Comparison of ENCODE assay signal across 1 cellular context in the genomic region with DNA sequence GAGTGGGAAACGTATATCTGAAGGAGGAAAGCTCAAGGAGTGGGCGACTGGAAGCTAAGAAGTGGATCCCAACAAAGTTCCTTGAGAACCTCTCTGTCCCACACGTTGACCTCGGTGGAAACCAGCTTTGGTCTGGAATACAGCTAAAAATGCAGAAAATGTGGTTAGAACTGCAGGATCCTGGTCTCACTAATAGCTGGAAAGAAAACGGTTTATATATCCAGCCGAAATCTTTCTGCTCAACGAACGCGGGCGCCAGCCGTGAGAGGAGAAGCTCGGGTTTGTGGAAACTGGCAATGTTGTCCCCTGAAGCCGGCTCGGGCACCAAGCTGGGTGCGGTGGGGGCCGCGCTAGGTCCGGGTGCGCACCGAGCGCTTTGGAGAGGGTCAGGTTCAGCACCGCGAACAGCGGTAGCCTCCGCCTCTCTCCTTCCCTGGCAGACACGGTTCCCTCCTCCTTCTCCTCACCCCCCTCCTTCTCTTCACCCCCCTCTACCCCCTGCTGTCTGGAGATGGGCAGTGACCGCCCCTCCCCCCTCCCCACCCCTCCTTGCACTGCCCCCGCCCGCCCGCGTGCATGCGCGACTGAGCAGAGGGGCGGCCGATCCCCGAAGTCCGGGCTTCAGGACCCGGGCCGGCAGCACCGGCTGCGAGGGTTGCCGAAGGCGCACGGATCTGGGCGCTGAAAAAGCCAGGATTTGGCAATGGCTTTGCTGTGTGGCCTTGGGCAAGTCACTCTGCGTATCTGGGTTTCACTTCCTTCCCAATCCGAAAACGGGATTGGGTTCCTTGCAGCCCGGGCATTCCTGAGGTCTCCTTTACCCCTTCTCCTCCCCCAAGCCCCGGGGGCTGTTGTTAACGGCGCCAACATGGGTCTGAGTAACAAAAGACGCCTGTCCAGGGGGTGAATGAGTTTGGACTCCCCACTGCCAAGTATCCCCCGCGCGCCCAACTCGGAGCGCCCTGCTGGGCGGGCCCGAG.
TF ChIP-seq lines count a peak whose summit lies in the region.

A gene with protein sequence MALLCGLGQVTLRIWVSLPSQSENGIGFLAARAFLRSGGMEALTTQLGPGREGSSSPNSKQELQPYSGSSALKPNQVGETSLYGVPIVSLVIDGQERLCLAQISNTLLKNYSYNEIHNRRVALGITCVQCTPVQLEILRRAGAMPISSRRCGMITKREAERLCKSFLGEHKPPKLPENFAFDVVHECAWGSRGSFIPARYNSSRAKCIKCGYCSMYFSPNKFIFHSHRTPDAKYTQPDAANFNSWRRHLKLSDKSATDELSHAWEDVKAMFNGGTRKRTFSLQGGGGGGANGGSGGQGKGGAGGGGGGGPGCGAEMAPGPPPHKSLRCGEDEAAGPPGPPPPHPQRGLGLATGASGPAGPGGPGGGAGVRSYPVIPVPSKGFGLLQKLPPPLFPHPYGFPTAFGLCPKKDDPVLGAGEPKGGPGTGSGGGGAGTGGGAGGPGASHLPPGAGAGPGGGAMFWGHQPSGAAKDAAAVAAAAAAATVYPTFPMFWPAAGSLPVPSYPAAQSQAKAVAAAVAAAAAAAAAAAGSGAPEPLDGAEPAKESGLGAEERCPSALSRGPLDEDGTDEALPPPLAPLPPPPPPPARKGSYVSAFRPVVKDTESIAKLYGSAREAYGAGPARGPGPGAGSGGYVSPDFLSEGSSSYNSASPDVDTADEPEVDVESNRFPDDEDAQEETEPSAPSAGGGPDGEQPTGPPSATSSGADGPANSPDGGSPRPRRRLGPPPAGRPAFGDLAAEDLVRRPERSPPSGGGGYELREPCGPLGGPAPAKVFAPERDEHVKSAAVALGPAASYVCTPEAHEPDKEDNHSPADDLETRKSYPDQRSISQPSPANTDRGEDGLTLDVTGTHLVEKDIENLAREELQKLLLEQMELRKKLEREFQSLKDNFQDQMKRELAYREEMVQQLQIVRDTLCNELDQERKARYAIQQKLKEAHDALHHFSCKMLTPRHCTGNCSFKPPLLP (plus strand): TSS at position 610 of the 980 bp plus-strand sequence. CDS start 94 bp downstream, at position 704.

TF ChIP-seq in H1, 55 proteins besides CTCF, POLR2A, EP300 and RAD21 (continued from another document):
- TF ChIP-seq, protein P1, sequence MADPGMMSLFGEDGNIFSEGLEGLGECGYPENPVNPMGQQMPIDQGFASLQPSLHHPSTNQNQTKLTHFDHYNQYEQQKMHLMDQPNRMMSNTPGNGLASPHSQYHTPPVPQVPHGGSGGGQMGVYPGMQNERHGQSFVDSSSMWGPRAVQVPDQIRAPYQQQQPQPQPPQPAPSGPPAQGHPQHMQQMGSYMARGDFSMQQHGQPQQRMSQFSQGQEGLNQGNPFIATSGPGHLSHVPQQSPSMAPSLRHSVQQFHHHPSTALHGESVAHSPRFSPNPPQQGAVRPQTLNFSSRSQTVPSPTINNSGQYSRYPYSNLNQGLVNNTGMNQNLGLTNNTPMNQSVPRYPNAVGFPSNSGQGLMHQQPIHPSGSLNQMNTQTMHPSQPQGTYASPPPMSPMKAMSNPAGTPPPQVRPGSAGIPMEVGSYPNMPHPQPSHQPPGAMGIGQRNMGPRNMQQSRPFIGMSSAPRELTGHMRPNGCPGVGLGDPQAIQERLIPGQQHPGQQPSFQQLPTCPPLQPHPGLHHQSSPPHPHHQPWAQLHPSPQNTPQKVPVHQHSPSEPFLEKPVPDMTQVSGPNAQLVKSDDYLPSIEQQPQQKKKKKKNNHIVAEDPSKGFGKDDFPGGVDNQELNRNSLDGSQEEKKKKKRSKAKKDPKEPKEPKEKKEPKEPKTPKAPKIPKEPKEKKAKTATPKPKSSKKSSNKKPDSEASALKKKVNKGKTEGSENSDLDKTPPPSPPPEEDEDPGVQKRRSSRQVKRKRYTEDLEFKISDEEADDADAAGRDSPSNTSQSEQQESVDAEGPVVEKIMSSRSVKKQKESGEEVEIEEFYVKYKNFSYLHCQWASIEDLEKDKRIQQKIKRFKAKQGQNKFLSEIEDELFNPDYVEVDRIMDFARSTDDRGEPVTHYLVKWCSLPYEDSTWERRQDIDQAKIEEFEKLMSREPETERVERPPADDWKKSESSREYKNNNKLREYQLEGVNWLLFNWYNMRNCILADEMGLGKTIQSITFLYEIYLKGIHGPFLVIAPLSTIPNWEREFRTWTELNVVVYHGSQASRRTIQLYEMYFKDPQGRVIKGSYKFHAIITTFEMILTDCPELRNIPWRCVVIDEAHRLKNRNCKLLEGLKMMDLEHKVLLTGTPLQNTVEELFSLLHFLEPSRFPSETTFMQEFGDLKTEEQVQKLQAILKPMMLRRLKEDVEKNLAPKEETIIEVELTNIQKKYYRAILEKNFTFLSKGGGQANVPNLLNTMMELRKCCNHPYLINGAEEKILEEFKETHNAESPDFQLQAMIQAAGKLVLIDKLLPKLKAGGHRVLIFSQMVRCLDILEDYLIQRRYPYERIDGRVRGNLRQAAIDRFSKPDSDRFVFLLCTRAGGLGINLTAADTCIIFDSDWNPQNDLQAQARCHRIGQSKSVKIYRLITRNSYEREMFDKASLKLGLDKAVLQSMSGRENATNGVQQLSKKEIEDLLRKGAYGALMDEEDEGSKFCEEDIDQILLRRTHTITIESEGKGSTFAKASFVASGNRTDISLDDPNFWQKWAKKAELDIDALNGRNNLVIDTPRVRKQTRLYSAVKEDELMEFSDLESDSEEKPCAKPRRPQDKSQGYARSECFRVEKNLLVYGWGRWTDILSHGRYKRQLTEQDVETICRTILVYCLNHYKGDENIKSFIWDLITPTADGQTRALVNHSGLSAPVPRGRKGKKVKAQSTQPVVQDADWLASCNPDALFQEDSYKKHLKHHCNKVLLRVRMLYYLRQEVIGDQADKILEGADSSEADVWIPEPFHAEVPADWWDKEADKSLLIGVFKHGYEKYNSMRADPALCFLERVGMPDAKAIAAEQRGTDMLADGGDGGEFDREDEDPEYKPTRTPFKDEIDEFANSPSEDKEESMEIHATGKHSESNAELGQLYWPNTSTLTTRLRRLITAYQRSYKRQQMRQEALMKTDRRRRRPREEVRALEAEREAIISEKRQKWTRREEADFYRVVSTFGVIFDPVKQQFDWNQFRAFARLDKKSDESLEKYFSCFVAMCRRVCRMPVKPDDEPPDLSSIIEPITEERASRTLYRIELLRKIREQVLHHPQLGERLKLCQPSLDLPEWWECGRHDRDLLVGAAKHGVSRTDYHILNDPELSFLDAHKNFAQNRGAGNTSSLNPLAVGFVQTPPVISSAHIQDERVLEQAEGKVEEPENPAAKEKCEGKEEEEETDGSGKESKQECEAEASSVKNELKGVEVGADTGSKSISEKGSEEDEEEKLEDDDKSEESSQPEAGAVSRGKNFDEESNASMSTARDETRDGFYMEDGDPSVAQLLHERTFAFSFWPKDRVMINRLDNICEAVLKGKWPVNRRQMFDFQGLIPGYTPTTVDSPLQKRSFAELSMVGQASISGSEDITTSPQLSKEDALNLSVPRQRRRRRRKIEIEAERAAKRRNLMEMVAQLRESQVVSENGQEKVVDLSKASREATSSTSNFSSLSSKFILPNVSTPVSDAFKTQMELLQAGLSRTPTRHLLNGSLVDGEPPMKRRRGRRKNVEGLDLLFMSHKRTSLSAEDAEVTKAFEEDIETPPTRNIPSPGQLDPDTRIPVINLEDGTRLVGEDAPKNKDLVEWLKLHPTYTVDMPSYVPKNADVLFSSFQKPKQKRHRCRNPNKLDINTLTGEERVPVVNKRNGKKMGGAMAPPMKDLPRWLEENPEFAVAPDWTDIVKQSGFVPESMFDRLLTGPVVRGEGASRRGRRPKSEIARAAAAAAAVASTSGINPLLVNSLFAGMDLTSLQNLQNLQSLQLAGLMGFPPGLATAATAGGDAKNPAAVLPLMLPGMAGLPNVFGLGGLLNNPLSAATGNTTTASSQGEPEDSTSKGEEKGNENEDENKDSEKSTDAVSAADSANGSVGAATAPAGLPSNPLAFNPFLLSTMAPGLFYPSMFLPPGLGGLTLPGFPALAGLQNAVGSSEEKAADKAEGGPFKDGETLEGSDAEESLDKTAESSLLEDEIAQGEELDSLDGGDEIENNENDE (IDR thresholded peaks at IDR 0.05; ENCODE audit: insufficient replicate concordance, low read length): no peak
- TF ChIP-seq SUZ12 (IDR thresholded peaks at IDR 0.05; ENCODE audit: low read length) (no peak; the same call in 1 of the 2 replicates), RXRA (IDR thresholded peaks at IDR 0.05; ENCODE audit: insufficient read depth, low read depth, low read length) (no peak), TEAD4 (IDR thresholded peaks at IDR 0.05; ENCODE audit: low read depth, low read length) (no peak), JUND (IDR thresholded peaks at IDR 0.05; ENCODE audit: low read length) (no peak), POLR2AphosphoS5 (IDR thresholded peaks at IDR 0.05; ENCODE audit: low read depth, low read length) (no peak), CBX8 (IDR thresholded peaks at IDR 0.05; ENCODE audit: borderline replicate concordance, low read depth, low read length) (no peak), SP1 (IDR thresholded peaks at IDR 0.05; ENCODE audit: low read depth, low read length) (no peak), CEBPB (IDR thresholded peaks at IDR 0.05; ENCODE audit: low read depth, low read length) (no peak), PHF8 (conservative IDR thresholded peaks at IDR 0.05; ENCODE audit: low read depth, low read length) (no peak), TCF12 (IDR thresholded peaks at IDR 0.05; ENCODE audit: low read depth, low read length) (no peak), NANOG (IDR thresholded peaks at IDR 0.05; ENCODE audit: insufficient read depth, low read depth, low read length, poor library complexity, severe bottlenecking) (no peak), KDM5A (IDR thresholded peaks at IDR 0.05; ENCODE audit: low read length) (no peak), TBP (IDR thresholded peaks at IDR 0.05; ENCODE audit: low read depth, low read length) (no peak), EZH2 (IDR thresholded peaks at IDR 0.05; ENCODE audit: low read depth, low read length, severe bottlenecking) (no peak), GABPA (IDR thresholded peaks at IDR 0.05; ENCODE audit: borderline replicate concordance, insufficient read depth, low read length) (no peak), RFX5 (IDR thresholded peaks at IDR 0.05; ENCODE audit: borderline replicate concordance, low read depth, low read length) (no peak), SP2 (IDR thresholded peaks at IDR 0.05; ENCODE audit: low read length) (no peak), SIN3A (conservative IDR thresholded peaks at IDR 0.05 in 1 of 2, IDR thresholded peaks at IDR 0.05 in 1 of 2; ENCODE audit: low read depth in 1 of 2, low read length in 2 of 2) (peak; percentile 80 to 86; a peak in 2 of 4 replicates), KDM4A (IDR thresholded peaks at IDR 0.05; ENCODE audit: low read depth, low read length, severe bottlenecking) (no peak), SP4 (IDR thresholded peaks at IDR 0.05; ENCODE audit: low read length) (no peak), SAP30 (IDR thresholded peaks at IDR 0.05; ENCODE audit: insufficient read depth, insufficient replicate concordance, low read length) (no peak), RNF2 (IDR thresholded peaks at IDR 0.05; ENCODE audit: borderline replicate concordance, low read depth, low read length, missing control alignments, poor library complexity, severe bottlenecking) (peak; percentile 34), RBBP5 (IDR thresholded peaks at IDR 0.05; ENCODE audit: borderline replicate concordance, low read depth, low read length) (0 out of 2 replicates have a peak, but pooled peaks have one; percentile 9)
